ENCODE assay signal across 15 cellular contexts in genomic region chr22:38861170-38861874, GRCh38. TPM values are rescaled to one million over a fixed set of nuclear protein-coding genes. Genes with fewer than 3 reads are reported as not detected.
DNase-seq lines count a peak whose midpoint lies in the region; ATAC-seq, FAIRE-seq and TF ChIP-seq lines count a peak whose summit lies in the region.
"Had no signal": no experiment of that assay in that cellular context is flagged by ENCODE, and none has a peak within 500 bp of the region (broad histone marks: within the 10 kb centered on the region; RNA-seq: fewer than 3 reads in every experiment).

No MANE protein-coding gene starts in this region.

- H3K9me3 Mint-ChIP-seq in CD8-positive, alpha-beta T cell, result no peaks in the 10 kb centered on the region
- H3K9me3 Mint-ChIP-seq: naive thymus-derived CD8-positive, alpha-beta T cell had no signal

- H3K27me3 ChIP-seq in CD8-positive, alpha-beta T cell (ENCODE audit: insufficient read depth, low read length), result no peaks in the 10 kb centered on the region
- H3K27me3 ChIP-seq: testis had no signal

- H3K4me3 ChIP-seq in SK-N-MC, result no peak overlapping the region
- H3K4me3 ChIP-seq in foreskin fibroblast (ENCODE audit: low read depth in 1 of 2, low read length in 2 of 2), result no peak overlapping the region
- no peak overlapping the region for H3K4me3 ChIP-seq in CD8-positive, alpha-beta T cell (ENCODE audit: low read depth, low read length)
- H3K4me3 ChIP-seq: left lung, testis had no signal

- POLR2A ChIA-PET in CD8-positive, alpha-beta T cell (lab: Charles Lee), result interaction anchor here (0.7 kb wide), 1 partner anchor 391 kb away, joined by 3 read pairs; no protein-coding TSS in a partner anchor

- intact Hi-C loops in CD8-positive, alpha-beta T cell (cut with DNase I, micrococcal nuclease), result no loop called here

- FAIRE-seq in G401.6 (lab: Jason Lieb, UNC), result peak; percentile 94
- FAIRE-seq: D721Med had no signal

- no peak overlapping the region for H3K27ac Mint-ChIP-seq in CD8-positive, alpha-beta T cell

- H3K4me3 Mint-ChIP-seq in CD8-positive, alpha-beta T cell, result no peak overlapping the region
- H3K4me3 Mint-ChIP-seq: naive thymus-derived CD8-positive, alpha-beta T cell had no signal

- no peak for DNase-seq in AG09319 (ENCODE audit: extremely low read depth, low read depth)
- no peak for DNase-seq in SK-N-MC (ENCODE audit: low read depth, low spot score)
- peak; percentile 28 to 67 for DNase-seq in foreskin fibroblast
- DNase-seq in CD8-positive, alpha-beta T cell, result no peak
- no peak for DNase-seq in effector CD8-positive, alpha-beta T cell (lab: John Stamatoyannopoulos, UW)
- no peak for DNase-seq in HuH-7 (ENCODE audit: low spot score)
- DNase-seq: effector memory CD4-positive, alpha-beta T cell; left lung; SHP77 treated with DMSO at 0.1 percent for 48 hours; testis had no signal

- no peaks in the 10 kb centered on the region for H3K4me1 ChIP-seq in CD8-positive, alpha-beta T cell (ENCODE audit: insufficient read depth, low read length)

- no peak for ATAC-seq in CD8-positive, alpha-beta T cell
- no peak for ATAC-seq in GM19452 (IDR thresholded peaks at IDR 0.05; ENCODE audit: unreplicated experiment)
- ATAC-seq: activated CD4-positive, CD25-positive, alpha-beta regulatory T cell treated with anti-CD3 and anti-CD28 coated beads, Interleukin-2, amount 50 U/mL, for 24 hours; left lung; naive thymus-derived CD8-positive, alpha-beta T cell had no signal

- peak overlapping the region; percentile 42; the same call in 1 of the 2 replicates for H3K27ac ChIP-seq in SK-N-MC
- no peak overlapping the region for H3K27ac ChIP-seq in CD8-positive, alpha-beta T cell (ENCODE audit: low read depth, low read length)
- H3K27ac ChIP-seq: left lung, testis had no signal

- peak; percentile 23 for TF ChIP-seq CTCF in AG09319 (IDR thresholded peaks at IDR 0.05; ENCODE audit: low read depth, low read length)
- peak; percentile 15 for TF ChIP-seq CTCF in foreskin fibroblast (IDR thresholded peaks at IDR 0.05; ENCODE audit: low read depth, low read length)
- no peak for TF ChIP-seq CTCF in CD8-positive, alpha-beta T cell (IDR thresholded peaks at IDR 0.05)

- no peaks in the 10 kb centered on the region for H3K27me3 Mint-ChIP-seq in CD8-positive, alpha-beta T cell (ENCODE audit: low read depth)
- H3K27me3 Mint-ChIP-seq: naive thymus-derived CD8-positive, alpha-beta T cell had no signal

- H3K36me3 Mint-ChIP-seq in CD8-positive, alpha-beta T cell, result peaks cover 11% of the 10 kb centered on the region

- CTCF ChIA-PET in CD8-positive, alpha-beta T cell (lab: Charles Lee), result interaction anchor here (1.0 kb wide), 1 partner anchor 9 kb away, joined by 4 read pairs; no protein-coding TSS in a partner anchor

- H3K9me3 ChIP-seq in SK-N-MC (ENCODE audit: low read depth, low read length), result no peaks in the 10 kb centered on the region
- H3K9me3 ChIP-seq in CD8-positive, alpha-beta T cell (ENCODE audit: low read length), result no peaks in the 10 kb centered on the region
- H3K9me3 ChIP-seq: left lung, testis had no signal

- H3K9ac ChIP-seq in SK-N-MC (ENCODE audit: insufficient read length), result no peak overlapping the region

- no peaks in the 10 kb centered on the region for H3K4me1 Mint-ChIP-seq in CD8-positive, alpha-beta T cell (ENCODE audit: low read depth)

- H3K36me3 ChIP-seq in SK-N-MC (ENCODE audit: insufficient read depth, low read length), result peaks cover 17% of the 10 kb centered on the region
- H3K36me3 ChIP-seq in CD8-positive, alpha-beta T cell (ENCODE audit: insufficient read depth, low read length), result no peaks in the 10 kb centered on the region

RNA-seq across cellular contexts. Expression of gene CBX6, which starts 10.7 kb away (rescaled TPM):
- total RNA-seq in CD8-positive, alpha-beta T cell, result 10 to 100 TPM; 36.0 to 39.5 TPM

RNA-seq across cellular contexts. Expression of gene NPTXR, which starts 17.5 kb away (rescaled TPM):
- total RNA-seq in CD8-positive, alpha-beta T cell, result 1 to 10 TPM; 3.1 to 3.7 TPM

Comparison
In these comparisons a context has a peak if more than half of its experiments do, and no peak if none do; other contexts are left out.
1. DNase-seq: peak in foreskin fibroblast (2 of 2); none in AG09319 (single experiment), SK-N-MC (single experiment), CD8-positive, alpha-beta T cell (0 of 7), effector CD8-positive, alpha-beta T cell (single experiment) and HuH-7 (single experiment).